Comparison of ENCODE assay signal across 8 cellular contexts in the genomic region with DNA sequence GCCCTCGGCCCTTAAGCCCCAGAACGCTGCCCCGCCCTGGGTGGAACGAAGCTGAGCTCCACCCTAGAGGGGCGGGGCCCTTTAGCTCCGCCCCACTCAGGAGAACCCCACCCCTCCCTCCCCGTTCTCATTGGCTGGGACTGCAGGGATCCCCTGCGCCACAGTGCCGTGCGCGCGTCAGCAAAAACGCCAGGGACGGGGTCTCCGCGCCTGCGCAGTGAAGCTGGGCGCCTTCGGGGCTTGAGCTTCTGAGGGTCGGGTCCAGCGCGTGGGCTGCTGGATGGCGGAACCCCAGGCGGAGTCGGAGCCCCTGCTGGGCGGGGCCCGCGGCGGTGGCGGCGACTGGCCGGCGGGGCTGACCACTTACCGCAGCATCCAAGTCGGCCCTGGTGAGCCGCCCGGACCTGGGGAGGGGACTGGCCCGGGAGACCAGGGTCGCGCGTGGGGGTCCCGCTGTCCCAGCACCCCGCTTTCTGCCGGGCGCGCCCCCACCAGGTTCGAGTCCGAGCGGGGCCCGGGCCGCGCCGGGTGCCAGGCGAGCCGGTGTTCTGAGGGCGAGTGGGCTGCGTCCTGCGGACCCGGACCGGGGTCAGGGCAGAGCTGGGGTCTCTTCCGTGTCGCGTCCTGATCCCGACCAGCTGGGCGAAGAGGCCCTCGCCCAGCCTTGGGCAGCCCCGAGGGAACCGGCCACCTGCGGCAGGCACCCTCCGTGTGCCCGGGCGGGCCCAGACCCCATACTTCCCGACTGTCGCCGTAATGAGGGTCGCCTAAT. TPM values are rescaled to one million over a fixed set of nuclear protein-coding genes. Genes with fewer than 3 reads are reported as not detected.
DNase-seq lines count a peak whose midpoint lies in the region; ATAC-seq and FAIRE-seq lines count a peak whose summit lies in the region.

A gene (plus strand): TSS at position 215 of the 772 bp plus-strand sequence. CDS start 66 bp downstream, at position 281.

- H3K27ac ChIP-seq in angular gyrus (ENCODE audit: low read depth, low read length) (peak within 1 kb of the TSS; percentile 69), right cardiac atrium (ENCODE audit: low read length) (peak within 1 kb of the TSS; percentile 61)

- no peaks in the 10 kb centered on the region for H3K9me3 ChIP-seq in right cardiac atrium (ENCODE audit: control insufficient read depth, low read length)

- H3K27me3 ChIP-seq in right cardiac atrium (ENCODE audit: control insufficient read depth, insufficient read depth) = no peaks in the 10 kb centered on the region

- intact Hi-C loops in right cardiac atrium (cut with DNase I) = loop anchor here in 2 of 4 donors (10.0 kb wide), 1 partner anchor 144 kb away; a partner anchor contains a TSS

- peak; percentile 58 for ATAC-seq in GM18499 (IDR thresholded peaks at IDR 0.05; ENCODE audit: insufficient read depth, unreplicated experiment)
- ATAC-seq in HG02938 (IDR thresholded peaks at IDR 0.05; ENCODE audit: unreplicated experiment) = peak; percentile 81
- ATAC-seq in right cardiac atrium = peak; percentile 96 to 97

- peak within 1 kb of the TSS; percentile 96 for H3K4me3 ChIP-seq in right cardiac atrium (ENCODE audit: low read length)

- peaks cover 5% of the 10 kb centered on the region for H3K4me1 ChIP-seq in right cardiac atrium (ENCODE audit: control insufficient read depth, insufficient read depth, low read length)

- FAIRE-seq in urothelium cell line (lab: Jason Lieb, UNC) = no peak

- peak; percentile 65 for DNase-seq in NCI-H187 treated with DMSO at 0.1 percent for 48 hours (lab: John Stamatoyannopoulos, UW)
- peak; percentile 77 to 97 (median 87) for DNase-seq in T-helper 2 cell
- DNase-seq in right cardiac atrium = peak; percentile 95 to 98 (median 98)
- peak; percentile 82 for DNase-seq in pulmonary artery endothelial cell (ENCODE audit: low read depth, low spot score)
- peak; percentile 99 for DNase-seq in urothelium cell line (ENCODE audit: low spot score)

- WGBS in right cardiac atrium = under 1% methylated on average over 76 of the region's 76 CpGs

RNA-seq across cellular contexts. Expression of the gene that starts here (rescaled TPM):
- total RNA-seq in right cardiac atrium = 10 to 100 TPM in 1 of 4 donors, 1 to 10 TPM in 3; 7.2 to 11.1 (median 9.0) TPM
- 7.0 TPM for polyA plus RNA-seq in right cardiac atrium
- 8.4 and 11.3 TPM in 2 replicates for total RNA-seq in pulmonary artery endothelial cell

Comparison
In these comparisons a context has a peak if more than half of its experiments do, and no peak if none do; other contexts are left out.
1. Peak in every context shown above with its lines: DNase-seq, ATAC-seq, H3K4me3 ChIP-seq and H3K27ac ChIP-seq.